ENCODE assay signal across 12 cellular contexts in the genomic region with DNA sequence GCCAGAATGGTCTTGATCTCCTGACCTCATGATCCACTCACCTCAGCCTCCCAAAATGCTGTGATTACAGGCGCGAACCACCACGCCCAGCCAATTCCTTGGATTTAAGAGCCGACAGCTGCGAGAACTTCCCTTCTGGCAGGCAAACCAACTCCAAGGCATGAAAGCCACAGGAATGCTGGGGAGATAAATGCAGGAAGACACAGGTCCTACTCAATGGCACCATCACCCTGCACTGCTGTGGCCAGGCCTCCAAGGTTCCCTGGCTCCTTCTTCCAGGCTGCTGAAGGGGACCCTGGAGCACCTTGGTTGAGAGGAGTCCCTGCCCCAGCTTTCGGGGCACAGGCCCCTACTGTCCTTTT.
A peak's percentile ranks its signal among the peaks of the same experiment; 100 is the strongest.
DNase-seq lines count a peak whose midpoint lies in the region; ATAC-seq, FAIRE-seq and TF ChIP-seq lines count a peak whose summit lies in the region.
"Had no signal": no experiment of that assay in that cellular context is flagged by ENCODE, and none has a peak within 500 bp of the region (broad histone marks: within the 10 kb centered on the region; RNA-seq: fewer than 3 reads in every experiment).

No MANE protein-coding gene starts in this region.

- H3K36me3 ChIP-seq in duodenal mucosa (ENCODE audit: control insufficient read depth in 1 of 2, insufficient read depth in 2 of 2, low read length in 2 of 2) = no peaks in the 10 kb centered on the region
- H3K36me3 ChIP-seq in neural progenitor cell = no peaks in the 10 kb centered on the region

- H3K9me3 Mint-ChIP-seq in neural progenitor cell = peaks cover 2% of the 10 kb centered on the region
- H3K9me3 Mint-ChIP-seq in stimulated activated naive B cell treated with anti-CD40 and anti-IgM and Interleukin-4, amounts not matched to agents 10 μg/mL and 1 μg/mL and 100 μg/mL, for 72 hours = peaks cover 0 to 1% of the 10 kb centered on the region in 2 donors

- H3K27ac Mint-ChIP-seq in neural progenitor cell = peak overlapping the region; percentile 55
- H3K27ac Mint-ChIP-seq in stimulated activated naive B cell treated with anti-CD40 and anti-IgM and Interleukin-4, amounts not matched to agents 10 μg/mL and 1 μg/mL and 100 μg/mL, for 72 hours = no peak overlapping the region

- peaks cover 4% of the 10 kb centered on the region for H3F3A ChIP-seq in neural progenitor cell (ENCODE audit: low read depth)

- H3K4me1 ChIP-seq in duodenal mucosa (ENCODE audit: control insufficient read depth in 1 of 2, insufficient read depth in 2 of 2, low read length in 2 of 2) (peaks cover 15 to 20% of the 10 kb centered on the region in 2 donors), neural progenitor cell (no peaks in the 10 kb centered on the region)

- no peak overlapping the region for H3K4me2 ChIP-seq in neural progenitor cell

- no peaks in the 10 kb centered on the region for H4K20me1 ChIP-seq in neural progenitor cell (ENCODE audit: low read depth)

- H3K27ac ChIP-seq in duodenal mucosa (ENCODE audit: low read depth, low read length) = peak overlapping the region; percentile 70
- H3K27ac ChIP-seq in neural progenitor cell = no peak overlapping the region
- H3K27ac ChIP-seq: HL-60 had no signal

- H3K9ac ChIP-seq in duodenal mucosa (ENCODE audit: low read depth in 1 of 2, low read length in 2 of 2) = peak overlapping the region; percentile 39 to 43
- H3K9ac ChIP-seq in neural progenitor cell = no peak overlapping the region

- no peaks in the 10 kb centered on the region for H3K9me3 ChIP-seq in duodenal mucosa (ENCODE audit: control insufficient read depth in 1 of 2, low read length in 2 of 2)
- H3K9me3 ChIP-seq in neural progenitor cell (ENCODE audit: low read depth) = no peaks in the 10 kb centered on the region

- peaks cover 4% of the 10 kb centered on the region for H3K36me3 Mint-ChIP-seq in neural progenitor cell
- peaks cover 1 to 2% of the 10 kb centered on the region in 2 donors for H3K36me3 Mint-ChIP-seq in stimulated activated naive B cell treated with anti-CD40 and anti-IgM and Interleukin-4, amounts not matched to agents 10 μg/mL and 1 μg/mL and 100 μg/mL, for 72 hours

- peak; percentile 76 for DNase-seq in AG20443 (ENCODE audit: low spot score)
- peak; percentile 92 for DNase-seq in M059J (ENCODE audit: low read depth)
- no peak for DNase-seq in neural progenitor cell (ENCODE audit: low spot score)
- no peak for DNase-seq in GM12892 (ENCODE audit: insufficient read length)
- DNase-seq in RKO (ENCODE audit: low spot score) = no peak
- DNase-seq in stimulated activated naive B cell treated with anti-CD40 and anti-IgM and Interleukin-4, amounts not matched to agents 10 μg/mL and 1 μg/mL and 100 μg/mL, for 72 hours = no peak
- DNase-seq: DMS79 treated with DMSO at 0.1 percent for 48 hours; effector CD8-positive, alpha-beta T cell; NK-92 treated with Interleukin-12 subunit alpha and Interleukin-12 subunit beta, amount 100 ng/mL, for 24 hours had no signal

- no peak for TF ChIP-seq CTCF in neural progenitor cell (IDR thresholded peaks at IDR 0.05)

- no peak for ATAC-seq in stimulated activated naive B cell treated with anti-CD40 and anti-IgM and Interleukin-4, amounts not matched to agents 10 μg/mL and 1 μg/mL and 100 μg/mL, for 72 hours (replicated peaks)
- ATAC-seq in GM21390 (IDR thresholded peaks at IDR 0.05; ENCODE audit: unreplicated experiment) = no peak

- H3K79me2 ChIP-seq in neural progenitor cell (ENCODE audit: low read depth) = no peaks in the 10 kb centered on the region

- no peak for TF ChIP-seq POLR2A in GM12892 (IDR thresholded peaks at IDR 0.05; ENCODE audit: low read depth, low read length)

- H3K4me3 ChIP-seq in duodenal mucosa (ENCODE audit: low read depth in 1 of 2, low read length in 2 of 2) (no peak overlapping the region), neural progenitor cell (no peak overlapping the region)

- no peak for FAIRE-seq in GM12892 (lab: Jason Lieb, UNC)

- H3K27me3 ChIP-seq in duodenal mucosa (ENCODE audit: control insufficient read depth in 1 of 2, insufficient read depth in 2 of 2, low read length in 2 of 2) (no peaks in the 10 kb centered on the region), neural progenitor cell (no peaks in the 10 kb centered on the region)

- H3K4me1 Mint-ChIP-seq in neural progenitor cell = peaks cover 11% of the 10 kb centered on the region
- peaks cover 9 to 15% of the 10 kb centered on the region in 2 donors for H3K4me1 Mint-ChIP-seq in stimulated activated naive B cell treated with anti-CD40 and anti-IgM and Interleukin-4, amounts not matched to agents 10 μg/mL and 1 μg/mL and 100 μg/mL, for 72 hours

- no peaks in the 10 kb centered on the region for H3K27me3 Mint-ChIP-seq in neural progenitor cell (ENCODE audit: insufficient read depth, low read depth)
- H3K27me3 Mint-ChIP-seq in stimulated activated naive B cell treated with anti-CD40 and anti-IgM and Interleukin-4, amounts not matched to agents 10 μg/mL and 1 μg/mL and 100 μg/mL, for 72 hours = no peaks in the 10 kb centered on the region

- no peak overlapping the region for H2AFZ ChIP-seq in neural progenitor cell (replicated peaks)

- H3K4me3 Mint-ChIP-seq in neural progenitor cell = no peak overlapping the region
- H3K4me3 Mint-ChIP-seq in stimulated activated naive B cell treated with anti-CD40 and anti-IgM and Interleukin-4, amounts not matched to agents 10 μg/mL and 1 μg/mL and 100 μg/mL, for 72 hours = no peak overlapping the region

Comparison
In these comparisons a context has a peak if more than half of its experiments do, and no peak if none do; other contexts are left out.
1. DNase-seq: peak in AG20443 (single experiment) and M059J (single experiment); none in neural progenitor cell (single experiment), GM12892 (single experiment), RKO (single experiment) and stimulated activated naive B cell treated with anti-CD40 and anti-IgM and Interleukin-4, amounts not matched to agents 10 μg/mL and 1 μg/mL and 100 μg/mL, for 72 hours (single experiment).